10 cellular contexts compared by ENCODE assay signal in genomic region chr4:153790962-153791551, GRCh38. TPM values are rescaled to one million over a fixed set of nuclear protein-coding genes. Genes with fewer than 3 reads are reported as not detected.
A peak's percentile ranks its signal among the peaks of the same experiment; 100 is the strongest.
DNase-seq lines count a peak whose midpoint lies in the region; ATAC-seq, FAIRE-seq and TF ChIP-seq lines count a peak whose summit lies in the region.
"Had no signal": no experiment of that assay in that cellular context is flagged by ENCODE, and none has a peak within 500 bp of the region (broad histone marks: within the 10 kb centered on the region; RNA-seq: fewer than 3 reads in every experiment).

No MANE protein-coding gene starts in this region.

- peak overlapping the region; percentile 72 for H2BK12ac ChIP-seq in trophoblast cell (ENCODE audit: low read length)

- H3K9me3 Mint-ChIP-seq in Calu3 (ENCODE audit: low read depth, unreplicated experiment) = no peaks in the 10 kb centered on the region

- H3K27ac ChIP-seq in RWPE2 (ENCODE audit: poor library complexity, severe bottlenecking) = no peak overlapping the region
- H3K27ac ChIP-seq in fibroblast of lung (ENCODE audit: insufficient read depth, low read length) = no peak overlapping the region
- H3K27ac ChIP-seq in trophoblast cell (ENCODE audit: low read depth, low read length) = no peak overlapping the region
- H3K27ac ChIP-seq: uterus had no signal

- H2AK5ac ChIP-seq in trophoblast cell (ENCODE audit: low read length) = peak overlapping the region; percentile 20

- no peak overlapping the region for H3K9ac ChIP-seq in fibroblast of lung (ENCODE audit: insufficient read depth, low read length)
- H3K9ac ChIP-seq in trophoblast cell (ENCODE audit: low read length) = no peak overlapping the region

- no peak overlapping the region for H2BK5ac ChIP-seq in trophoblast cell (ENCODE audit: low read depth, low read length, poor library complexity)

- CTCF ChIA-PET in Calu3 (lab: Charles Lee) = interaction anchor here (0.6 kb wide), 1 partner anchor 311 kb away, joined by 3 read pairs; no protein-coding TSS in a partner anchor

- no CpG with 5 or more reads among the region's 51 CpGs for WGBS in trophoblast cell (ENCODE audit: extremely low coverage, insufficient coverage, insufficient read length)

- H3K4me2 ChIP-seq in fibroblast of lung (ENCODE audit: extremely low read depth, insufficient read depth, low read length) = peak overlapping the region; percentile 64
- H3K4me2 ChIP-seq in trophoblast cell (ENCODE audit: low read length) = peak overlapping the region; percentile 57

- H3K36me3 ChIP-seq in RWPE2 (ENCODE audit: low read depth) (no peaks in the 10 kb centered on the region), fibroblast of lung (ENCODE audit: control insufficient read depth, insufficient read depth, low read length) (no peaks in the 10 kb centered on the region), trophoblast cell (ENCODE audit: control insufficient read depth in 1 of 2, insufficient read depth in 2 of 2, low read length in 2 of 2) (no peaks in the 10 kb centered on the region)
- H3K36me3 ChIP-seq: uterus had no signal

- peak overlapping the region; percentile 53 for H4K91ac ChIP-seq in trophoblast cell (ENCODE audit: low read depth, low read length)

- H2AFZ ChIP-seq in fibroblast of lung (ENCODE audit: low read length) (peak overlapping the region; percentile 13), trophoblast cell (ENCODE audit: insufficient read depth, low read length, poor library complexity) (peak overlapping the region; percentile 53)

- peaks cover 35% of the 10 kb centered on the region for H3K27me3 Mint-ChIP-seq in Calu3 (ENCODE audit: unreplicated experiment)

- H4K20me1 ChIP-seq in fibroblast of lung (ENCODE audit: control insufficient read depth, extremely low read depth, insufficient read depth, low read length) = no peaks in the 10 kb centered on the region

- H3K23ac ChIP-seq in trophoblast cell (ENCODE audit: low read length) = no peak overlapping the region

- peaks cover 79% of the 10 kb centered on the region for H3K27me3 ChIP-seq in RWPE2 (ENCODE audit: insufficient read depth, poor library complexity, severe bottlenecking)
- H3K27me3 ChIP-seq in fibroblast of lung (ENCODE audit: control insufficient read depth, insufficient read depth, low read length) = peaks cover 43% of the 10 kb centered on the region
- peaks cover 37% of the 10 kb centered on the region for H3K27me3 ChIP-seq in trophoblast cell (ENCODE audit: insufficient read depth, low read length)

- H3K4me1 ChIP-seq in RWPE2 (ENCODE audit: insufficient read depth, poor library complexity, severe bottlenecking) (no peaks in the 10 kb centered on the region), fibroblast of lung (ENCODE audit: control insufficient read depth, extremely low read depth, insufficient read depth, low read length) (no peaks in the 10 kb centered on the region), trophoblast cell (ENCODE audit: control insufficient read depth in 1 of 2, insufficient read depth in 2 of 2, low read length in 2 of 2) (peaks cover 41 to 43% of the 10 kb centered on the region in 2 experiments)

- TF ChIP-seq CTCF in Calu3 (IDR thresholded peaks at IDR 0.05; ENCODE audit: unreplicated experiment) (peak; percentile 22), RWPE2 (IDR thresholded peaks at IDR 0.05; ENCODE audit: poor library complexity, severe bottlenecking) (no peak), fibroblast of lung (conservative IDR thresholded peaks at IDR 0.05 in 1 of 2, IDR thresholded peaks at IDR 0.05 in 1 of 2; ENCODE audit: low read depth in 1 of 2, low read length in 2 of 2) (peak in 1 of 2 donors; percentile 20)

- no peaks in the 10 kb centered on the region for H3K36me3 Mint-ChIP-seq in Calu3 (ENCODE audit: insufficient read depth, unreplicated experiment)

- peaks cover 8% of the 10 kb centered on the region for H3K79me1 ChIP-seq in trophoblast cell (ENCODE audit: low read length)

- peak overlapping the region; percentile 23 for H4K12ac ChIP-seq in trophoblast cell (ENCODE audit: low read depth, low read length)

- no peak overlapping the region for H3K18ac ChIP-seq in trophoblast cell (ENCODE audit: low read length)

- no peak for FAIRE-seq in RCC 7860 (lab: Jason Lieb, UNC)
- FAIRE-seq: colon had no signal

- in situ Hi-C loops in KBM-7 (cut with MboI; ENCODE audit: low pct_unique_long_range_greater_than_20kb, low sequenced_read_pairs) = no loop called here

- no peak overlapping the region for H3K27ac Mint-ChIP-seq in Calu3 (ENCODE audit: unreplicated experiment)

- peaks cover 6% of the 10 kb centered on the region for H3K4me1 Mint-ChIP-seq in Calu3 (ENCODE audit: low read depth, unreplicated experiment)

- H3K4me3 Mint-ChIP-seq in Calu3 (ENCODE audit: low read depth, unreplicated experiment) = peak overlapping the region; percentile 68

- no peaks in the 10 kb centered on the region for H3K9me3 ChIP-seq in RWPE2 (ENCODE audit: severe bottlenecking)
- no peaks in the 10 kb centered on the region for H3K9me3 ChIP-seq in fibroblast of lung (ENCODE audit: control insufficient read depth, insufficient read depth, low read depth, low read length)
- H3K9me3 ChIP-seq in trophoblast cell (ENCODE audit: insufficient read depth, low read depth, low read length) = peaks cover 2% of the 10 kb centered on the region
- H3K9me3 ChIP-seq: uterus had no signal

- peak; percentile 36 for ATAC-seq in RWPE2 (ENCODE audit: low read depth)

- H3K4me3 ChIP-seq in RWPE2 (ENCODE audit: severe bottlenecking) (no peak overlapping the region), fibroblast of lung (replicated peaks in 1 of 4; ENCODE audit: control extremely low read depth in 1 of 4, insufficient read depth in 1 of 4, low read depth in 3 of 4, low read length in 4 of 4) (peak overlapping the region in 2 of 4 experiments; percentile 9 to 22), trophoblast cell (ENCODE audit: low read depth, low read length) (peak overlapping the region; percentile 13)
- H3K4me3 ChIP-seq: uterus had no signal

- H3K79me2 ChIP-seq in fibroblast of lung (ENCODE audit: control insufficient read depth, insufficient read depth, low read length) (no peaks in the 10 kb centered on the region), trophoblast cell (ENCODE audit: control insufficient read depth, insufficient read depth, low read length, poor library complexity) (peaks cover 2% of the 10 kb centered on the region)

- peak; percentile 37 for DNase-seq in Calu3
- no peak for DNase-seq in RWPE2 (ENCODE audit: low spot score)
- peak in 1 of 2 donors; percentile 16 for DNase-seq in fibroblast of lung (ENCODE audit: low read depth in 2 of 2)
- DNase-seq in trophoblast cell = no peak
- DNase-seq in NCI-H1694 (lab: John Stamatoyannopoulos, UW) = no peak
- DNase-seq in T1000 (lab: John Stamatoyannopoulos, UW) = no peak
- no peak for DNase-seq in RCC 7860 (ENCODE audit: low spot score)
- no peak for DNase-seq in KBM-7

- intact Hi-C loops in Calu3 (cut with micrococcal nuclease; ENCODE audit: unreplicated experiment) = no loop called here

- H3K14ac ChIP-seq in trophoblast cell (ENCODE audit: low read length) = peak overlapping the region; percentile 26

- peak overlapping the region; percentile 13 for H2BK120ac ChIP-seq in trophoblast cell (ENCODE audit: insufficient read depth, low read length, poor library complexity)

- no peak overlapping the region for H3K4ac ChIP-seq in trophoblast cell (ENCODE audit: low read depth, low read length)

- peak overlapping the region; percentile 7 for H4K8ac ChIP-seq in trophoblast cell (ENCODE audit: low read depth, low read length)

- BruUV-seq in Calu3 (replicated peaks; lab: Mats Ljungman, UMichigan) = no TSS peak

RNA-seq across cellular contexts. Expression of gene SFRP2, which starts 2.2 kb away (rescaled TPM):
- not detected in 2 replicates for total RNA-seq in Calu3 (2022)
- total RNA-seq in fibroblast of lung = under 0.01 and 1.8 TPM in 2 replicates
- 0.32 TPM in 1 of 2 replicates, not detected in the other for polyA plus RNA-seq in fibroblast of lung
- polyA plus RNA-seq in fibroblast of lung (2012) = 1.2 TPM in 1 of 2 replicates, not detected in the other
- 1.1 TPM in 1 of 2 replicates, not detected in the other for polyA minus RNA-seq in fibroblast of lung (ENCODE audit: low replicate concordance)
- polyA plus RNA-seq in trophoblast cell (2013) = 104 and 114 TPM in 2 replicates

RNA-seq across cellular contexts. Expression of gene RNF175, which starts 31.2 kb away (rescaled TPM):
- 0.54 and 0.66 TPM in 2 replicates for total RNA-seq in Calu3 (2022)
- 0.26 TPM in 1 of 2 replicates, not detected in the other for total RNA-seq in fibroblast of lung
- not detected in 2 replicates for polyA plus RNA-seq in fibroblast of lung
- not detected in 2 replicates for polyA plus RNA-seq in fibroblast of lung (2012)
- polyA minus RNA-seq in fibroblast of lung (ENCODE audit: low replicate concordance) = not detected in 2 replicates
- 0.03 TPM in 1 of 2 replicates, not detected in the other for polyA plus RNA-seq in trophoblast cell (2013)
